Comparison of ENCODE assay signal across 9 cellular contexts in the genomic region with DNA sequence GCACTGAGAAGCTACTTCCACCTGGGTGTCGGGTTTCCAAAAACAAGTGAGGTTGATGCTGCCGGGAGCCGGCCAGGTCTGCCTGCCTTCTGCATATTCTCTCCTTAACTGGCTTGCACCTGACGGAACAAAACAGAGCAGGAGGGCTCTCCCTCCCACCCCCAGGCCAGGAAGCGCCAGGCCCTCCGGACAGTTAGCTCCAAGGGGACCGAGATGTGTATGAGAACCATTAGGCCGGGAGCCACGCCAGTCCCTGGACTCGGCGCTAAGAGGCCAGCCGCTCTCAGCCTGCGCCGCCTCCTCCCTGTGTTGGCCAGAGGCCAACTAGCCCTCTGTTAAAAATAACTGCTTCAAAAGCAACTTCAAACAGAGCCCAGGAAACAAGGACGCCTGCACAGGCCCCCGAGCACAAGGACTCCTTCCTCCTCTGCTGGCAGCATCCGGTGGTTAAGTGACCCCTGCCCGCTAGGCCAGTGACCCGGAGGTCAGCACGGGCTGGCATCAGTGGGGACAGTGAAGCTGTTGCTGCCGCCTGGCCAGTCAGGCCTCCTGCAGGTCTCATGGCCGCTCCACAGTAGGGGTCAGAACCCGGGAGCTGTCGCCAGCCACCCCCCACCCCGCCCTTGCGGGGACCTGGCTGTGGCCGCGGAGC.
A peak's percentile ranks its signal among the peaks of the same experiment; 100 is the strongest.
DNase-seq lines count a peak whose midpoint lies in the region; ATAC-seq, FAIRE-seq and TF ChIP-seq lines count a peak whose summit lies in the region.
"Had no signal": no experiment of that assay in that cellular context is flagged by ENCODE, and none has a peak within 500 bp of the region (broad histone marks: within the 10 kb centered on the region; RNA-seq: fewer than 3 reads in every experiment).

No MANE protein-coding gene starts in this region.

- no peaks in the 10 kb centered on the region for H3K79me2 ChIP-seq in osteoblast (ENCODE audit: insufficient read depth, low read length)

- H3K27ac ChIP-seq in osteoblast (ENCODE audit: low read depth, low read length): no peak overlapping the region
- H3K27ac ChIP-seq: epithelial cell of prostate had no signal

- H2AFZ ChIP-seq in osteoblast (ENCODE audit: low read length): no peak overlapping the region

- H3K27me3 ChIP-seq in osteoblast (ENCODE audit: insufficient read depth, low read length): peaks cover 20% of the 10 kb centered on the region

- no peaks in the 10 kb centered on the region for H4K20me1 ChIP-seq in osteoblast (ENCODE audit: insufficient read depth, low read length)

- no peaks in the 10 kb centered on the region for H3K9me3 ChIP-seq in osteoblast (ENCODE audit: low read depth, low read length)

- no peak for FAIRE-seq in frontal cortex (lab: Jason Lieb, UNC)

- TF ChIP-seq CTCF in osteoblast (IDR thresholded peaks at IDR 0.05; ENCODE audit: extremely low read depth, low read depth, low read length): no peak

- no peaks in the 10 kb centered on the region for H3K4me1 ChIP-seq in osteoblast (ENCODE audit: insufficient read depth, low read length)

- no peak overlapping the region for H3K4me3 ChIP-seq in osteoblast (ENCODE audit: insufficient read depth, low read length)

- DNase-seq in DMS79 (lab: John Stamatoyannopoulos, UW): peak; percentile 82
- peak; percentile 94 for DNase-seq in NCI-H748 (lab: John Stamatoyannopoulos, UW; ENCODE audit: unreplicated experiment)
- DNase-seq in frontal cortex (ENCODE audit: low spot score in 2 of 2): peak; percentile 52 to 75
- peak; percentile 62 for DNase-seq in osteoblast (ENCODE audit: insufficient read length, low spot score, missing footprints)
- DNase-seq in cortex of kidney (lab: John Stamatoyannopoulos, UW): no peak

- H3K4me2 ChIP-seq in osteoblast (ENCODE audit: insufficient read depth, low read length): no peak overlapping the region

- no peaks in the 10 kb centered on the region for H3K36me3 ChIP-seq in osteoblast (ENCODE audit: insufficient read depth, low read length)

- ATAC-seq in HG03432 (IDR thresholded peaks at IDR 0.05; ENCODE audit: unreplicated experiment): no peak
- ATAC-seq in HG03139 (IDR thresholded peaks at IDR 0.05; ENCODE audit: unreplicated experiment): no peak
- no peak for ATAC-seq in HG03175 (IDR thresholded peaks at IDR 0.05; ENCODE audit: unreplicated experiment)
